ENCODE assay signal across 16 cellular contexts in genomic region chr4:5780831-5781480, GRCh38.
DNase-seq lines count a peak whose midpoint lies in the region; ATAC-seq and TF ChIP-seq lines count a peak whose summit lies in the region.
"Had no signal": no experiment of that assay in that cellular context is flagged by ENCODE, and none has a peak within 500 bp of the region (broad histone marks: within the 10 kb centered on the region; RNA-seq: fewer than 3 reads in every experiment).

No MANE protein-coding gene starts in this region.

- no peak overlapping the region for H3K4me3 ChIP-seq in mesenchymal stem cell (ENCODE audit: insufficient read depth in 1 of 2, low read depth in 1 of 2, low read length in 2 of 2)
- H3K4me3 ChIP-seq: heart left ventricle, suprapubic skin had no signal

- H2AFZ ChIP-seq in mesenchymal stem cell (ENCODE audit: low read depth, low read length) = no peak overlapping the region

- peaks cover 18% of the 10 kb centered on the region for H3K9me3 ChIP-seq in mesenchymal stem cell (ENCODE audit: control insufficient read depth, low read length)
- H3K9me3 ChIP-seq: suprapubic skin had no signal

- peak overlapping the region in 1 of 2 experiments; percentile 55 for H3K18ac ChIP-seq in mesenchymal stem cell (ENCODE audit: low read depth in 1 of 2, low read length in 2 of 2)

- H3K4ac ChIP-seq in mesenchymal stem cell (ENCODE audit: low read depth in 1 of 2, low read length in 2 of 2) = no peak overlapping the region

- no peak overlapping the region for H4K91ac ChIP-seq in mesenchymal stem cell (ENCODE audit: low read length)

- no peak overlapping the region for H2BK120ac ChIP-seq in mesenchymal stem cell (ENCODE audit: low read depth, low read length)

- peaks cover 34 to 72% of the 10 kb centered on the region in 2 experiments for H3K36me3 ChIP-seq in mesenchymal stem cell (ENCODE audit: control insufficient read depth in 1 of 2, insufficient read depth in 2 of 2, low read depth in 1 of 2, low read length in 2 of 2)

- no peaks in the 10 kb centered on the region for H3K27me3 ChIP-seq in mesenchymal stem cell (ENCODE audit: control insufficient read depth in 1 of 2, insufficient read depth in 1 of 2, low read length in 2 of 2)
- H3K27me3 ChIP-seq: heart left ventricle, suprapubic skin had no signal

- no peak overlapping the region for H3K14ac ChIP-seq in mesenchymal stem cell (ENCODE audit: low read length in 2 of 2)

- DNase-seq in cardiac septum (ENCODE audit: low spot score) = peak; percentile 55
- DNase-seq in Right ventricle myocardium superior = no peak
- peak; percentile 3 to 62 for DNase-seq in dermis microvascular lymphatic vessel endothelial cell (ENCODE audit: low read depth in 2 of 2)
- peak; percentile 84 for DNase-seq in mesenchymal stem cell
- no peak for DNase-seq in NCI-H1048 (lab: John Stamatoyannopoulos, UW)
- DNase-seq in NCI-H524 (lab: John Stamatoyannopoulos, UW) = no peak
- DNase-seq in stimulated activated naive CD8-positive, alpha-beta T cell treated with anti-CD3 and anti-CD28 coated beads, Interleukin-15, Interleukin-2, amounts not matched to agents 100 U/mL and 50 U/mL, for 24 hours = no peak
- DNase-seq: activated B cell treated with CpG ODN at 0.5 μM for 24 hours; central memory CD4-positive, alpha-beta T cell; NCI-H1436; NCI-H345; SK-N-SH had no signal

- intact Hi-C loops in cardiac septum (cut with DNase I) = no loop called here
- intact Hi-C loops in Right ventricle myocardium superior (cut with DNase I) = no loop called here

- H3K4me2 ChIP-seq in mesenchymal stem cell (ENCODE audit: low read length, poor library complexity, severe bottlenecking) = no peak overlapping the region
- H3K4me2 ChIP-seq: KMS-11, SK-N-SH had no signal

- no peak overlapping the region for H3K9ac ChIP-seq in mesenchymal stem cell (ENCODE audit: low read length)
- H3K9ac ChIP-seq: KMS-11, SK-N-SH had no signal

- no peak overlapping the region for H2BK5ac ChIP-seq in mesenchymal stem cell (ENCODE audit: low read depth, low read length, poor library complexity, severe bottlenecking)

- H3K27ac ChIP-seq in mesenchymal stem cell (ENCODE audit: low read length, poor library complexity, severe bottlenecking) = no peak overlapping the region
- H3K27ac ChIP-seq: heart left ventricle, KMS-11, suprapubic skin had no signal

- peak overlapping the region; percentile 21 for H4K8ac ChIP-seq in mesenchymal stem cell (ENCODE audit: low read length)

- no peak overlapping the region for H2AK5ac ChIP-seq in mesenchymal stem cell (ENCODE audit: low read length, severe bottlenecking)

- H2BK12ac ChIP-seq in mesenchymal stem cell (ENCODE audit: low read length in 2 of 2) = peak overlapping the region in 1 of 2 experiments; percentile 69

- H2BK15ac ChIP-seq in mesenchymal stem cell (ENCODE audit: low read depth, poor library complexity, severe bottlenecking) = no peak overlapping the region

- ATAC-seq in Right ventricle myocardium superior (ENCODE audit: poor library complexity) = no peak
- ATAC-seq in SK-N-SH treated with all-trans-retinoic acid at 6 μM for 48 hours = no peak
- ATAC-seq in stimulated activated naive CD8-positive, alpha-beta T cell treated with anti-CD3 and anti-CD28 coated beads, Interleukin-15, Interleukin-2, amounts not matched to agents 100 U/mL and 50 U/mL, for 24 hours = no peak
- ATAC-seq: heart left ventricle had no signal

- H3K23ac ChIP-seq in mesenchymal stem cell (ENCODE audit: low read length in 2 of 2) = no peak overlapping the region

- 77% methylated on average over 9 of the region's 9 CpGs for WGBS in mesenchymal stem cell

- peaks cover 9% of the 10 kb centered on the region for H3K79me1 ChIP-seq in mesenchymal stem cell (replicated peaks; ENCODE audit: low read length, poor library complexity, severe bottlenecking)

- peaks cover 5% of the 10 kb centered on the region for H3K4me1 ChIP-seq in mesenchymal stem cell (ENCODE audit: control insufficient read depth, insufficient read depth, low read depth, low read length)
- H3K4me1 ChIP-seq: suprapubic skin had no signal

TF ChIP-seq in SK-N-SH treated with all-trans-retinoic acid at 6 μM for 48 hours, 23 proteins besides CTCF, POLR2A, EP300 and RAD21:
- no peak for TF ChIP-seq ZC3H10 (CRISPR knock-in tag; IDR thresholded peaks at IDR 0.05)
- TF ChIP-seq TOX (CRISPR knock-in tag; IDR thresholded peaks at IDR 0.05; ENCODE audit: borderline replicate concordance) = no peak
- TF ChIP-seq CSDC2 (CRISPR knock-in tag; IDR thresholded peaks at IDR 0.05) = no peak
- TF ChIP-seq TCF4 (CRISPR knock-in tag; IDR thresholded peaks at IDR 0.05; ENCODE audit: borderline replicate concordance) = no peak
- no peak for TF ChIP-seq SNAI2 (CRISPR knock-in tag; IDR thresholded peaks at IDR 0.05)
TF ChIP-seq in SK-N-SH treated with all-trans-retinoic acid at 6 μM for 48 hours: peak in this region for 0.

Comparison
In these comparisons a context has a peak if more than half of its experiments do, and no peak if none do; other contexts are left out.
1. DNase-seq: peak in cardiac septum (single experiment), dermis microvascular lymphatic vessel endothelial cell (2 of 2) and mesenchymal stem cell (single experiment); none in Right ventricle myocardium superior (single experiment), NCI-H1048 (single experiment), NCI-H524 (0 of 2) and stimulated activated naive CD8-positive, alpha-beta T cell treated with anti-CD3 and anti-CD28 coated beads, Interleukin-15, Interleukin-2, amounts not matched to agents 100 U/mL and 50 U/mL, for 24 hours (single experiment).